ENCODE assay signal across 7 cellular contexts in the genomic region with DNA sequence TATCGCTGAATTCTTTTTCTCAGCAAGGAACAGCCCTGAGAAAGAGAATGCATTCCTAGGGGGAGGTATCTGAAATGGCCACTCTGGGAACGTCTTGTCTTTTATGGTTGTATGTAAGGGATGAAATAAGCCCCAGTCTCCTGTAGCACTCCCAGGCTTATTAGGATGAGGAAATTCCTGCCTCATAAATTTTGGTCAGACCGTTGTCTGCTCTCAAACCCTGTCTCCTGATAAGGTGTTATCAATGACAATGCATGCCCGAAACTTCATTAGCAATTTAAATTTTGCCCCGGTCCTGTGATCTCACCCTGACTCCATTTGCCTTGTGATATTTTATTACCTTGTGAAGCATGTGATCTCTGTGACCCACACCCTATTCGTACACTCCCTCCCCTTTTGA. TPM values are rescaled to one million over a fixed set of nuclear protein-coding genes. Genes with fewer than 3 reads are reported as not detected.
A peak's percentile ranks its signal among the peaks of the same experiment; 100 is the strongest.
DNase-seq lines count a peak whose midpoint lies in the region; ATAC-seq and TF ChIP-seq lines count a peak whose summit lies in the region.
"Not testable (repeated sequence)": the region's sequence is repeated elsewhere in the genome, so short reads cannot be mapped to it uniquely, and the experiment has no call there.

No MANE protein-coding gene starts in this region.

- H4K20me1 ChIP-seq in GM23338 (replicated peaks; ENCODE audit: insufficient read depth): not testable (repeated sequence)

- H3K27ac ChIP-seq in GM23338 (ENCODE audit: low read depth) (peak overlapping the region; percentile 89), HUES64 (ENCODE audit: low read depth, low read length) (peak overlapping the region; percentile 70; the same call in 1 of the 2 replicates), tibial nerve (peak overlapping the region; percentile 79 to 97 (median 94))
- H3K27ac ChIP-seq in mesendoderm (ENCODE audit: low read depth, low read length): not testable (repeated sequence)

- H2BK120ac ChIP-seq in mesendoderm (ENCODE audit: low read depth, low read length): not testable (repeated sequence)

- not testable (repeated sequence) for H3K4ac ChIP-seq in mesendoderm (ENCODE audit: low read depth, low read length)

- H3K9me2 ChIP-seq in GM23338 (ENCODE audit: insufficient read depth): not testable (repeated sequence)

- H3K4me1 Mint-ChIP-seq in GM23338: peaks cover 57% of the 10 kb centered on the region
- H3K4me1 Mint-ChIP-seq in brain: peaks cover 64% of the 10 kb centered on the region
- H3K4me1 Mint-ChIP-seq in neural crest cell: peaks cover 29% of the 10 kb centered on the region

- TF ChIP-seq EP300 in tibial nerve (IDR thresholded peaks at IDR 0.05): not testable (repeated sequence)

- ATAC-seq in GM23338: peak; percentile 28

- H3K56ac ChIP-seq in mesendoderm (ENCODE audit: low read length): not testable (repeated sequence)

- not testable (repeated sequence) for H2BK15ac ChIP-seq in mesendoderm (replicated peaks; ENCODE audit: low read depth)

- H3K79me2 ChIP-seq in GM23338 (replicated peaks; ENCODE audit: insufficient read depth); mesendoderm (ENCODE audit: control insufficient read depth, insufficient read depth, low read length): not testable (repeated sequence)

- not testable (repeated sequence) for H4K5ac ChIP-seq in mesendoderm (ENCODE audit: low read length)

- peak overlapping the region; percentile 19; the same call in 1 of the 2 replicates for H3K4me2 ChIP-seq in GM23338
- not testable (repeated sequence) for H3K4me2 ChIP-seq in mesendoderm (ENCODE audit: low read length)

- H3K27me3 ChIP-seq in GM23338 (ENCODE audit: insufficient read depth); HUES64 (ENCODE audit: insufficient read depth, low read length); mesendoderm (ENCODE audit: insufficient read depth, low read length, poor library complexity); tibial nerve: not testable (repeated sequence)

- not testable (repeated sequence) for H3F3A ChIP-seq in GM23338 (replicated peaks; ENCODE audit: low read depth)

- WGBS in HUES64: 37% methylated on average over 5 of the region's 6 CpGs
- WGBS in mesendoderm (ENCODE audit: extremely low coverage, insufficient coverage, low lambda C conversion rate): no CpG with 5 or more reads among the region's 6 CpGs
- WGBS in tibial nerve, 2 donors: 56 to 67% methylated on average over 6 of the region's 6 CpGs

- H3K36me3 Mint-ChIP-seq in GM23338 (ENCODE audit: low read depth) (peaks cover 69% of the 10 kb centered on the region), brain (peaks cover 74% of the 10 kb centered on the region), neural crest cell (ENCODE audit: low read depth) (peaks cover 45% of the 10 kb centered on the region)

- H2BK5ac ChIP-seq in mesendoderm (ENCODE audit: low read length): not testable (repeated sequence)

- H3K18ac ChIP-seq in mesendoderm (ENCODE audit: low read length): not testable (repeated sequence)

- TF ChIP-seq CTCF in GM23338 (conservative IDR thresholded peaks at IDR 0.05; ENCODE audit: low read depth in 2 of 2); brain (conservative IDR thresholded peaks at IDR 0.05); fibroblast of villous mesenchyme (IDR thresholded peaks at IDR 0.05; ENCODE audit: insufficient read depth, low read depth, low read length); neural crest cell (conservative IDR thresholded peaks at IDR 0.05); tibial nerve (IDR thresholded peaks at IDR 0.05): not testable (repeated sequence)

- not testable (repeated sequence) for H3K23ac ChIP-seq in mesendoderm (ENCODE audit: low read length)

- H2AFZ ChIP-seq in GM23338: not testable (repeated sequence)

- H3K9me3 ChIP-seq in HUES64 (ENCODE audit: insufficient read depth, low read depth, low read length); tibial nerve: not testable (repeated sequence)

- H3K9ac ChIP-seq in HUES64 (ENCODE audit: low read depth, low read length); mesendoderm (ENCODE audit: low read length): not testable (repeated sequence)

- DNase-seq in GM23338 (ENCODE audit: low spot score): peak; percentile 30
- peak; percentile 37 for DNase-seq in fibroblast of villous mesenchyme (ENCODE audit: low read depth)
- DNase-seq in mesendoderm: peak; percentile 32
- not testable (repeated sequence) for DNase-seq in neural crest cell (ENCODE audit: low read depth, low spot score); tibial nerve (ENCODE audit: low spot score in 2 of 2)

- TF ChIP-seq POLR2A in tibial nerve (IDR thresholded peaks at IDR 0.05): not testable (repeated sequence)

- H2AK5ac ChIP-seq in mesendoderm (ENCODE audit: low read length): not testable (repeated sequence)

- H3K27me3 Mint-ChIP-seq in GM23338 (ENCODE audit: insufficient read depth, low read depth, poor library complexity); brain; neural crest cell (ENCODE audit: low read depth): not testable (repeated sequence)

- not testable (repeated sequence) for H3K36me3 ChIP-seq in GM23338 (ENCODE audit: insufficient read depth); mesendoderm (ENCODE audit: control insufficient read depth, insufficient read depth, low read length)
- H3K36me3 ChIP-seq in HUES64 (ENCODE audit: insufficient read depth, low read length) (peaks cover 51% of the 10 kb centered on the region), tibial nerve (peaks cover 0 to 16% (median 0%) of the 10 kb centered on the region in 3 donors)

- peaks cover 14% of the 10 kb centered on the region for H3K9me3 Mint-ChIP-seq in GM23338
- H3K9me3 Mint-ChIP-seq in brain: peaks cover 4 to 14% (median 11%) of the 10 kb centered on the region in 5 experiments
- H3K9me3 Mint-ChIP-seq in neural crest cell: not testable (repeated sequence)

- H3K27ac Mint-ChIP-seq in GM23338 (peak overlapping the region; percentile 94), brain (peak overlapping the region in 4 of 5 experiments; percentile 67 to 99 (median 99)), neural crest cell (ENCODE audit: unreplicated experiment) (peak overlapping the region; percentile 65)

- H4K8ac ChIP-seq in mesendoderm (ENCODE audit: low read depth, low read length): not testable (repeated sequence)

- H3K4me3 Mint-ChIP-seq in GM23338 (peak overlapping the region; percentile 19; the same call in 2 of the 3 replicates), neural crest cell (peak overlapping the region; percentile 41)
- not testable (repeated sequence) for H3K4me3 Mint-ChIP-seq in brain

- H3K4me3 ChIP-seq in GM23338; HUES64 (ENCODE audit: low read length); fibroblast of villous mesenchyme (ENCODE audit: low read depth, low read length); mesendoderm (ENCODE audit: low read length); tibial nerve: not testable (repeated sequence)

- peaks cover 34% of the 10 kb centered on the region for H3K4me1 ChIP-seq in GM23338 (ENCODE audit: insufficient read depth)
- H3K4me1 ChIP-seq in HUES64 (ENCODE audit: insufficient read depth, low read length): peaks cover 15% of the 10 kb centered on the region
- not testable (repeated sequence) for H3K4me1 ChIP-seq in mesendoderm (ENCODE audit: control insufficient read depth, low read depth, low read length)
- H3K4me1 ChIP-seq in tibial nerve: peaks cover 0 to 75% (median 27%) of the 10 kb centered on the region in 4 donors

- H3K79me1 ChIP-seq in mesendoderm (ENCODE audit: low read length): not testable (repeated sequence)

RNA-seq across cellular contexts. Expression of a gene that starts 52.2 kb away (rescaled TPM):
- 50.1 and 52.5 TPM in 2 replicates for total RNA-seq in GM23338 (2014; rRNA removed; shearing (Covaris generic))
- 40.2 and 48.0 TPM in 2 replicates for polyA plus RNA-seq in GM23338 (2016; fragmentation: Nextera tagmentation; extraction: Ambion mirVana)
- polyA plus RNA-seq in HUES64 (2013, experiment 1 of 2): 35.5 TPM
- 44.1 TPM for polyA plus RNA-seq in HUES64 (2013, experiment 2 of 2)
- 16.3 TPM for polyA plus RNA-seq in brain (ENCODE audit: insufficient read depth, low read depth, low replicate concordance)
- total RNA-seq in fibroblast of villous mesenchyme: 28.1 and 32.2 TPM in 2 replicates
- polyA plus RNA-seq in mesendoderm (2013, experiment 1 of 2): 30.7 TPM
- polyA plus RNA-seq in mesendoderm (2013, experiment 2 of 2): 30.3 TPM
- total RNA-seq in neural crest cell: 86.1 and 89.1 TPM in 2 replicates
- total RNA-seq in tibial nerve: 10 to 100 TPM; 27.8 to 52.6 (median 44.4) TPM
